Comparison of ENCODE assay signal across 8 cellular contexts in the genomic region with DNA sequence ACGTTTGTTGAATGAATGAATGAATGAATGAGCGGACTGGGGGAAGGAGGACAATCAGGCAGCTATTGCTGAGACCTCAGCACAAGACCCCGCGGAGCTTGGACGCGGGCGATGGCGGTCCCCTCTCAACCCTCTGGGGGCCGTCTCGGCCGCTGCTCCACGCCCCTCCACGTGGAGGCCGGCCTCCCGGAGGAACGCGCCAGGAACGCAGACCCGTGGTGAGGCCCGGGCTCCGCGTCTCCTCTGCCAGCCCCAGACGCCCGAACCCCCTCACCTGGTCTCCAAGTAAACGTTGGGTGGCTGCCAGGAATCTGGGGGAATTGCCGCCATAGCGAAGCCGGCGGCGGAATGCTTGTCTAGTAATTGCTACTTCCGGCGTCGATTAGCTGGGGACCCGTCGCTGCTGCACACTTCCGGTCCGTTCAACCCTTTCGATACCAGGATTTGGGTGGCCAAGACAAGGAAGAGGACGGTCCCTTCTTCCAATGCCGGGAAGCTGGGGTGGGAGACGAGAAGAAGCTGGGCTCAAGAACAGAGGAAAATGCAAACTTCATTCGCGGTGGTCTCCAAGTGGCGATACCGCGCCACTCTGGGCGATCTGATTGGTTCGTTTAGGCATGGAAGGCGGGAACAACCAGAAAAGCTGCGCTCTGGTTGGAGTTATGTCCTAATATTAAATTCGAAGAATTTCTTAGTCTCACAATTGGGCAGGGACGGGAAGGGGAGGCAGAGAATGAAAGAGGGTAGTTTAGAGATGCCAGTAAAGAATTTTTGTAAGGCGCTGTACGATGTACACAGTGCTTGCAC. TPM values are rescaled to one million over a fixed set of nuclear protein-coding genes. Genes with fewer than 3 reads are reported as not detected.
A peak's percentile ranks its signal among the peaks of the same experiment; 100 is the strongest.
DNase-seq lines count a peak whose midpoint lies in the region; ATAC-seq, FAIRE-seq and TF ChIP-seq lines count a peak whose summit lies in the region.

A gene (minus strand): TSS at position 361 of the 807 bp plus-strand sequence. CDS start 31 bp downstream, at position 330.

- H3K36me3 ChIP-seq in right atrium auricular region (no peaks in the 10 kb centered on the region), psoas muscle (ENCODE audit: insufficient read depth in 1 of 2, low read depth in 1 of 2) (peaks cover 0 to 21% of the 10 kb centered on the region in 2 donors), uterus (no peaks in the 10 kb centered on the region)

- peak; percentile 96 for FAIRE-seq in GM12891 (lab: Jason Lieb, UNC)

- peak; percentile 85 for ATAC-seq in HG02852 (IDR thresholded peaks at IDR 0.05; ENCODE audit: unreplicated experiment)
- peak; percentile 92 to 97 (median 94) for ATAC-seq in psoas muscle

- H3K27me3 ChIP-seq in right atrium auricular region: no peaks in the 10 kb centered on the region
- no peaks in the 10 kb centered on the region for H3K27me3 ChIP-seq in psoas muscle (ENCODE audit: insufficient read depth in 3 of 3, low read length in 2 of 3)
- no peaks in the 10 kb centered on the region for H3K27me3 ChIP-seq in uterus

- H3K4me3 ChIP-seq in right atrium auricular region (peak within 1 kb of the TSS; percentile 64 to 96), psoas muscle (peak within 1 kb of the TSS; percentile 79), uterus (peak within 1 kb of the TSS; percentile 78 to 95)

- H3K9me3 ChIP-seq in right atrium auricular region (no peaks in the 10 kb centered on the region), psoas muscle (no peaks in the 10 kb centered on the region), uterus (no peaks in the 10 kb centered on the region)

- TF ChIP-seq CTCF in right atrium auricular region (IDR thresholded peaks at IDR 0.05): no peak
- TF ChIP-seq CTCF in psoas muscle (IDR thresholded peaks at IDR 0.05): no peak
- peak in 2 of 4 experiments; percentile 10 to 21 for TF ChIP-seq CTCF in uterus (IDR thresholded peaks at IDR 0.05)

- DNase-seq in GM12891 (ENCODE audit: insufficient read length, low spot score) (peak; percentile 76), NCI-H1694 (lab: John Stamatoyannopoulos, UW) (peak; percentile 86), T-helper 2 cell (peak; percentile 58 to 92 (median 81)), right atrium auricular region (ENCODE audit: low spot score) (peak; percentile 88), psoas muscle (peak; percentile 85 to 93), uterus (peak; percentile 81 to 82)

- H3K4me1 ChIP-seq in right atrium auricular region: peaks cover 0 to 29% of the 10 kb centered on the region in 2 donors
- H3K4me1 ChIP-seq in psoas muscle: peaks cover 5% of the 10 kb centered on the region
- peaks cover 0 to 5% of the 10 kb centered on the region in 2 donors for H3K4me1 ChIP-seq in uterus

- H3K27ac ChIP-seq in angular gyrus (ENCODE audit: low read depth, low read length) (peak within 1 kb of the TSS; percentile 73), right atrium auricular region (peak within 1 kb of the TSS; percentile 86 to 87), psoas muscle (peak within 1 kb of the TSS; percentile 87), uterus (peak within 1 kb of the TSS; percentile 77 to 87)

- 0% methylated on average over 54 of the region's 54 CpGs for WGBS in psoas muscle, 3 donors

- peak; percentile 55 for TF ChIP-seq POLR2A in GM12891 (IDR thresholded peaks at IDR 0.05; ENCODE audit: low read depth, low read length)
- TF ChIP-seq POLR2A in uterus (IDR thresholded peaks at IDR 0.05): peak in 1 of 2 donors; percentile 43

- intact Hi-C loops in psoas muscle (cut with DNase I): no loop called here
- intact Hi-C loops in uterus (cut with DNase I; ENCODE audit: low total_unique reads): no loop called here

TF ChIP-seq in GM12891, 5 proteins besides CTCF, POLR2A, EP300 and RAD21:
- TF ChIP-seq POU2F2 (IDR thresholded peaks at IDR 0.05; ENCODE audit: low read depth, low read length) (peak; percentile 72), TAF1 (IDR thresholded peaks at IDR 0.05; ENCODE audit: low read depth, low read length) (peak; percentile 82; the same call in 1 of the 2 replicates), POLR2AphosphoS5 (IDR thresholded peaks at IDR 0.05; ENCODE audit: low read depth, low read length) (peak; percentile 74; the same call in 1 of the 2 replicates), PAX5 (IDR thresholded peaks at IDR 0.05; ENCODE audit: insufficient read depth, low read length, severe bottlenecking) (no peak), SPI1 (IDR thresholded peaks at IDR 0.05; ENCODE audit: low read depth, low read length) (0 out of 2 replicates have a peak, but pooled peaks have one; percentile 3)
TF ChIP-seq in GM12891: peak in this region for 4.

RNA-seq across cellular contexts. Expression of the gene that starts here (rescaled TPM):
- polyA plus RNA-seq in GM12891 (2012; ENCODE audit: low read depth, missing spikeins): 37.2 TPM
- total RNA-seq in right atrium auricular region (10 to 100 TPM; 41.1 to 53.7 TPM), psoas muscle (10 to 100 TPM; 20.9 to 38.8 (median 22.1) TPM), uterus (10 to 100 TPM; 22.8 to 36.0 (median 27.5) TPM)
- 10 to 100 TPM; 18.1 to 92.3 (median 40.4) TPM for polyA plus RNA-seq in psoas muscle

Comparison
In these comparisons a context has a peak if more than half of its experiments do, and no peak if none do; other contexts are left out.
1. Peak in every context shown above with its lines: DNase-seq, ATAC-seq, H3K4me3 ChIP-seq and H3K27ac ChIP-seq.